26 cellular contexts compared by ENCODE assay signal in genomic region chr7:392822-393221, GRCh38.
"Had no signal": no experiment of that assay in that cellular context is flagged by ENCODE, and none has a peak within 500 bp of the region (broad histone marks: within the 10 kb centered on the region; RNA-seq: fewer than 3 reads in every experiment).

No MANE protein-coding gene starts in this region.

- H3K4me3 ChIP-seq: ovary, psoas muscle, skin epidermis, smooth muscle cell, spleen, stomach, thoracic aorta, thyroid gland, tibial nerve, upper lobe of left lung, vagina had no signal

- H3K27ac ChIP-seq: neutrophil, ovary, parathyroid adenoma, psoas muscle, spleen, stomach, thoracic aorta, thyroid gland, tibial nerve, upper lobe of left lung, vagina had no signal

- H3K36me3 ChIP-seq: neutrophil, ovary, spleen, stomach, thoracic aorta, thyroid gland, tibial nerve, upper lobe of left lung, vagina had no signal

- DNase-seq: naive thymus-derived CD8-positive, alpha-beta T cell; nephron progenitor cell; nucleus accumbens; ovary; stimulated activated CD4-positive, alpha-beta T cell treated with anti-CD3 and anti-CD28 coated beads, Interleukin-12 subunit alpha, Interleukin-12 subunit beta, amount 100 ng/mL, for 4 hours; stimulated activated CD4-positive, alpha-beta T cell treated with anti-CD3 and anti-CD28 coated beads, Interleukin-1b, Interleukin-23, amount 100 ng/mL, for 48 hours; stimulated activated CD4-positive, alpha-beta T cell treated with anti-CD3 and anti-CD28 coated beads, Interleukin-4, amount 100 ng/mL, for 1 hour; stimulated activated CD4-positive, alpha-beta T cell treated with anti-CD3 and anti-CD28 coated beads, Interleukin-4, amount 100 ng/mL, for 4 hours; stimulated activated CD8-positive, alpha-beta memory T cell treated with anti-CD3 and anti-CD28 coated beads, Interleukin-4, amount 100 ng/mL, for 48 hours; stimulated activated naive CD4-positive, alpha-beta T cell; thyroid gland; trophoblast cell had no signal

- ATAC-seq: naive thymus-derived CD8-positive, alpha-beta T cell; natural killer cell treated with Interleukin-12 subunit alpha and Interleukin-12 subunit beta and Interleukin-15 and Interleukin-18, amount 100 ng/mL, for 72 hours; psoas muscle; right cardiac atrium; sciatic nerve had no signal

- H3K4me1 ChIP-seq: parathyroid adenoma, psoas muscle, stomach, tibial nerve had no signal

- H3K9me3 ChIP-seq: neutrophil, ovary, psoas muscle, thyroid gland had no signal
